ENCODE assay signal across 11 cellular contexts in genomic region chr21:42534901-42535378, GRCh38. TPM values are rescaled to one million over a fixed set of nuclear protein-coding genes. Genes with fewer than 3 reads are reported as not detected.
DNase-seq lines count a peak whose midpoint lies in the region; ATAC-seq and TF ChIP-seq lines count a peak whose summit lies in the region.
"Had no signal": no experiment of that assay in that cellular context is flagged by ENCODE, and none has a peak within 500 bp of the region (broad histone marks: within the 10 kb centered on the region; RNA-seq: fewer than 3 reads in every experiment).

No MANE protein-coding gene starts in this region.

- peaks cover 14% of the 10 kb centered on the region for H3K4me1 Mint-ChIP-seq in T-helper 17 cell

- TF ChIP-seq CTCF in spleen (IDR thresholded peaks at IDR 0.05 in 8 of 11, conservative IDR thresholded peaks at IDR 0.05 in 3 of 11), result no peak

- intact Hi-C loops in spleen (cut with DNase I; ENCODE audit: low total_unique reads), result no loop called here

- H3K9me3 ChIP-seq in T-helper 17 cell (ENCODE audit: control insufficient read depth, low read length, poor library complexity, severe bottlenecking), result no peaks in the 10 kb centered on the region
- no peaks in the 10 kb centered on the region for H3K9me3 ChIP-seq in spleen

- 48 to 65% (median 59%) methylated on average over 12 of the region's 12 CpGs for whole genome bisulfite sequencing in spleen, 5 donors

- H3K4me3 Mint-ChIP-seq in T-helper 17 cell, result no peak overlapping the region
- H3K4me3 Mint-ChIP-seq: neural crest cell had no signal

- no peak for TF ChIP-seq POLR2A in spleen (IDR thresholded peaks at IDR 0.05)

- DNase-seq in NCI-H1417 (lab: John Stamatoyannopoulos, UW), result peak in 2 of 3 experiments; percentile 34 to 66
- DNase-seq in NCI-H1417 treated with DMSO at 0.1 percent for 48 hours (lab: John Stamatoyannopoulos, UW), result no peak
- DNase-seq in T-helper 17 cell, result no peak
- DNase-seq in spleen, result no peak
- DNase-seq in NCI-H82 treated with DMSO at 0.1 percent for 48 hours (lab: John Stamatoyannopoulos, UW; ENCODE audit: unreplicated experiment), result no peak
- DNase-seq: activated CD8-positive, alpha-beta memory T cell treated with anti-CD3 and anti-CD28 coated beads, Interleukin-2, amount 50 U/mL, for 4 hours had no signal

- H3K4me3 ChIP-seq in spleen, result peak overlapping the region in 3 of 8 donors; percentile 14 to 56 (median 25)

- peak; percentile 55 for ATAC-seq in GM21786 (IDR thresholded peaks at IDR 0.05; ENCODE audit: unreplicated experiment)
- ATAC-seq in T-helper 17 cell, result peak; percentile 39
- no peak for ATAC-seq in GM19455 (IDR thresholded peaks at IDR 0.05; ENCODE audit: unreplicated experiment)
- ATAC-seq in GM19395 (IDR thresholded peaks at IDR 0.05; ENCODE audit: unreplicated experiment), result no peak

- peak overlapping the region; percentile 24 for H3K27ac Mint-ChIP-seq in T-helper 17 cell

- no peaks in the 10 kb centered on the region for H3K27me3 Mint-ChIP-seq in T-helper 17 cell

- peak overlapping the region; percentile 4 to 88 (median 69) for H3K27ac ChIP-seq in spleen
- H3K27ac ChIP-seq: 22Rv1 had no signal

- H3K36me3 Mint-ChIP-seq in T-helper 17 cell (ENCODE audit: low read depth), result no peaks in the 10 kb centered on the region

- peaks cover 0 to 68% (median under 1%) of the 10 kb centered on the region in 6 donors for H3K36me3 ChIP-seq in spleen

- peaks cover 25 to 71% (median 53%) of the 10 kb centered on the region in 6 donors for H3K4me1 ChIP-seq in spleen

- no peaks in the 10 kb centered on the region for H3K27me3 ChIP-seq in spleen (replicated peaks in 1 of 7)

RNA-seq across cellular contexts. Expression of gene SLC37A1, which starts 21.3 kb away (rescaled TPM):
- 10 to 100 TPM; 21.0 to 24.0 TPM for total RNA-seq in T-helper 17 cell
- 10 to 100 TPM; 20.9 to 31.4 (median 24.5) TPM for total RNA-seq in spleen
- polyA plus RNA-seq in spleen, result 10 to 100 TPM in 1 of 3 donors, 1 to 10 TPM in 2; 6.9 to 12.0 (median 9.5) TPM

RNA-seq across cellular contexts. Expression of gene RSPH1, which starts 38.9 kb away (rescaled TPM):
- total RNA-seq in T-helper 17 cell, result under 1 TPM in 1 of 2 donors, not detected in 1; 0.47 TPM
- under 1 TPM in 2 of 7 donors, not detected in 5; 0.25 to 0.33 TPM for total RNA-seq in spleen
- polyA plus RNA-seq in spleen, result under 1 TPM; 0.10 to 0.35 (median 0.26) TPM

Comparison
In these comparisons a context has a peak if more than half of its experiments do, and no peak if none do; other contexts are left out.
1. DNase-seq: peak in NCI-H1417 (2 of 3); none in NCI-H1417 treated with DMSO at 0.1 percent for 48 hours (single experiment), T-helper 17 cell (0 of 3), spleen (single experiment) and NCI-H82 treated with DMSO at 0.1 percent for 48 hours (single experiment).
2. ATAC-seq: peak in GM21786 (single experiment) and T-helper 17 cell (single experiment); none in GM19455 (single experiment) and GM19395 (single experiment).